ENCODE assay signal across 14 cellular contexts in the genomic region with DNA sequence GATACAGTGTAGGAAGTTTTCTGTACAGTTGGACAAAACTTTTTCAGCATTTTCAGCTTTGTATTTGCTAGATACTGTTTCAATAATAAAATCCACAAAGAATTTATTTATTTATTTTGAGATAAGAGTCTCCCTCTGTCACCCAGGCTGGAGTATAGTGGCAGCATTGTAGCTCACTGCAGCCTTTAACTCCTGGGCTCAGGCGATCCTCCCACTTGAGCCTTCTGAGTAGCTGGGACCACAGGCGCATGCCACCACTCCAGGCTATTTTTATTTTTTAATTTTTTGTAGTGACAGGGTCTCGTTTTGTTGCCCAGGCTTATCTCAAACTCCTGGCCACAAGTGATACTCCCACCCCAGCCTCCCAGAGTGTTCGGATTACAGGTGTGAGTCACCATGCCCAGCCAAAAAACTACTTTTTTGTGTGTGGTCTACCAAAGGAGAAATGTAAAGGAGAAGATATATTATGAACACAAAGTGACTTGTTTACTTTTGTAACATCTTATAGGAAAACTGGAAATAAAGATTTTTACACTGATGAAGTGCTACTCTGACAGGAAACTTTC. TPM values are rescaled to one million over a fixed set of nuclear protein-coding genes. Genes with fewer than 3 reads are reported as not detected.
DNase-seq lines count a peak whose midpoint lies in the region; ATAC-seq and TF ChIP-seq lines count a peak whose summit lies in the region.
"Had no signal": no experiment of that assay in that cellular context is flagged by ENCODE, and none has a peak within 500 bp of the region (broad histone marks: within the 10 kb centered on the region; RNA-seq: fewer than 3 reads in every experiment).

No MANE protein-coding gene starts in this region.

- peak; percentile 53 for DNase-seq in Daoy (ENCODE audit: low read depth)
- DNase-seq in HL-60 (ENCODE audit: low read depth in 1 of 2, low spot score in 1 of 2) = no peak
- peak; percentile 45 for DNase-seq in NCI-H226
- DNase-seq in amniotic epithelial cell (ENCODE audit: low read depth) = peak; percentile 26
- no peak for DNase-seq in coronary artery (ENCODE audit: low spot score)
- no peak for DNase-seq in activated naive CD4-positive, alpha-beta T cell (lab: John Stamatoyannopoulos, UW)
- DNase-seq: C1 segment of cervical spinal cord; Calu3; CD4-positive, alpha-beta T cell; DMS79 treated with DMSO at 0.1 percent for 48 hours; GDM1; HFFc6 had no signal

- ATAC-seq in GM21576 (IDR thresholded peaks at IDR 0.05; ENCODE audit: unreplicated experiment) = no peak

- H3K27ac ChIP-seq in HL-60 (replicated peaks) = peak overlapping the region; percentile 95
- no peak overlapping the region for H3K27ac ChIP-seq in coronary artery

- H3K27me3 ChIP-seq in HL-60 (ENCODE audit: insufficient read depth, poor library complexity, severe bottlenecking) = no peaks in the 10 kb centered on the region

- TF ChIP-seq CTCF in HL-60 (IDR thresholded peaks at IDR 0.05; ENCODE audit: insufficient read depth, low read length) = no peak
- no peak for TF ChIP-seq CTCF in coronary artery (IDR thresholded peaks at IDR 0.05)

- H3K4me3 ChIP-seq in HL-60 (replicated peaks; ENCODE audit: insufficient read depth, low read length) (no peak overlapping the region), coronary artery (no peak overlapping the region)
- H3K4me3 ChIP-seq: HAP-1 had no signal

RNA-seq across cellular contexts. Expression of gene SOWAHD, which starts 13.0 kb away (rescaled TPM):
- 0.17 TPM in 1 of 2 replicates, not detected in the other for total RNA-seq in Daoy (2014; rRNA removed; shearing (Covaris generic))
- total RNA-seq: Calu3 had no signal

RNA-seq across cellular contexts. Expression of gene RPL39, which starts 46.1 kb away (rescaled TPM):
- total RNA-seq in Daoy (2014; rRNA removed; shearing (Covaris generic)) = 2,217 and 4,418 TPM in 2 replicates

RNA-seq across cellular contexts. Expression of gene SEPTIN6, which starts 52.4 kb away (rescaled TPM):
- 10.2 and 11.1 TPM in 2 replicates for total RNA-seq in Daoy (2014; rRNA removed; shearing (Covaris generic))

Comparison
In these comparisons a context has a peak if more than half of its experiments do, and no peak if none do; other contexts are left out.
1. DNase-seq: peak in Daoy (single experiment), NCI-H226 (single experiment) and amniotic epithelial cell (single experiment); none in HL-60 (0 of 2), coronary artery (single experiment) and activated naive CD4-positive, alpha-beta T cell (0 of 4).